ENCODE assay signal across 8 cellular contexts in the genomic region with DNA sequence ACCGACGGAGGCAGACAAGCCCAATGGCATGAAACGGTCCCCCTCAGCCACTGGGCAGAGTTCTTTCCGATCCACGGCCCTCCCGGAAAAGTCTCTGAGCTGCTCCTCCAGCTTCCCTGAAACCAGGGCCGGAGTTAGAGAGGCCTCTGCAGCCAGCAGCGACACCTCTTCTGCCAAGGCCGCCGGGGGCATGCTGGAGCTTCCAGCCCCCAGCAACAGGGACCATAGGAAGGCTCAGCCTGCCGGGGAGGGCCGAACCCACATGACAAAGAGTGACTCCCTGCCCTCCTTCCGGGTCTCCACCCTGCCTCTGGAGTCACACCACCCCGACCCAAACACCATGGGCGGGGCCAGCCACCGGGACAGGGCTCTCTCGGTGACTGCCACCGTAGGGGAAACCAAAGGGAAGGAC.
DNase-seq lines count a peak whose midpoint lies in the region; ATAC-seq, FAIRE-seq and TF ChIP-seq lines count a peak whose summit lies in the region.

No MANE protein-coding gene starts in this region.

- peaks cover 4% of the 10 kb centered on the region for H3K4me1 ChIP-seq in NT2/D1 (ENCODE audit: insufficient read depth, insufficient read length)

- peak; percentile 40 for ATAC-seq in GM21825 (IDR thresholded peaks at IDR 0.05; ENCODE audit: unreplicated experiment)

- H3K9ac ChIP-seq in NT2/D1 (ENCODE audit: insufficient read length, low read depth): peak overlapping the region; percentile 81

- peaks cover 28% of the 10 kb centered on the region for H3K36me3 ChIP-seq in NT2/D1 (ENCODE audit: insufficient read depth, insufficient read length, low read length)

- H3K9me3 ChIP-seq in NT2/D1 (ENCODE audit: insufficient read depth, low read length): no peaks in the 10 kb centered on the region

- peak overlapping the region; percentile 34 for H3K4me3 ChIP-seq in NT2/D1 (ENCODE audit: insufficient read length, low read depth)

- peak; percentile 18; the same call in 1 of the 2 replicates for TF ChIP-seq CTCF in C4-2B (conservative IDR thresholded peaks at IDR 0.05)

- no peak for FAIRE-seq in RCC 7860 (lab: Jason Lieb, UNC)

- H3K27me3 ChIP-seq in NT2/D1 (ENCODE audit: insufficient read depth, insufficient read length): no peaks in the 10 kb centered on the region

- DNase-seq in NT2/D1 (ENCODE audit: low read depth, low spot score): no peak
- peak; percentile 47 for DNase-seq in activated gamma-delta T cell treated with anti-CD3 and anti-CD28 coated beads, Interleukin-2, amount 50 U/mL, for 16 hours (ENCODE audit: low read depth)
- DNase-seq in iPS-NIHi11 (ENCODE audit: low spot score): peak; percentile 20
- DNase-seq in stimulated activated CD4-positive, alpha-beta T cell treated with anti-CD3 and anti-CD28 coated beads, Interleukin-4, amount 100 ng/mL, for 1 hour: peak; percentile 64
- DNase-seq in AML-193 (lab: John Stamatoyannopoulos, UW): no peak
- no peak for DNase-seq in RCC 7860 (ENCODE audit: low spot score)

- no peak overlapping the region for H3K27ac ChIP-seq in C4-2B

Comparison
In these comparisons a context has a peak if more than half of its experiments do, and no peak if none do; other contexts are left out.
1. DNase-seq: peak in activated gamma-delta T cell treated with anti-CD3 and anti-CD28 coated beads, Interleukin-2, amount 50 U/mL, for 16 hours (single experiment), iPS-NIHi11 (single experiment) and stimulated activated CD4-positive, alpha-beta T cell treated with anti-CD3 and anti-CD28 coated beads, Interleukin-4, amount 100 ng/mL, for 1 hour (single experiment); none in NT2/D1 (single experiment), AML-193 (0 of 2) and RCC 7860 (single experiment).